Comparison of ENCODE assay signal across 25 cellular contexts in genomic region chr3:52472239-52472783, GRCh38. TPM values are rescaled to one million over a fixed set of nuclear protein-coding genes. Genes with fewer than 3 reads are reported as not detected.
A peak's percentile ranks its signal among the peaks of the same experiment; 100 is the strongest.
DNase-seq lines count a peak whose midpoint lies in the region; ATAC-seq and TF ChIP-seq lines count a peak whose summit lies in the region.
"Had no signal": no experiment of that assay in that cellular context is flagged by ENCODE, and none has a peak within 500 bp of the region (broad histone marks: within the 10 kb centered on the region; RNA-seq: fewer than 3 reads in every experiment).

No MANE protein-coding gene starts in this region.

- H3K4me3 ChIP-seq in heart left ventricle, result no peak overlapping the region
- H3K4me3 ChIP-seq in right cardiac atrium (ENCODE audit: low read length), result no peak overlapping the region
- H3K4me3 ChIP-seq: hepatocyte, ovary, right lobe of liver, stomach, transverse colon had no signal

- 46 to 58% (median 52%) methylated on average over 10 to 12 of the region's 12 CpGs for WGBS in heart left ventricle, 4 donors
- WGBS in right cardiac atrium, result 55% methylated on average over 12 of the region's 12 CpGs

- peaks cover 0 to 68% (median 29%) of the 10 kb centered on the region in 12 donors for H3K4me1 ChIP-seq in heart left ventricle
- H3K4me1 ChIP-seq in right cardiac atrium (ENCODE audit: control insufficient read depth, insufficient read depth, low read length), result peaks cover 5% of the 10 kb centered on the region
- H3K4me1 ChIP-seq: foreskin keratinocyte had no signal

- no peaks in the 10 kb centered on the region for H3K27me3 ChIP-seq in heart left ventricle
- H3K27me3 ChIP-seq in right cardiac atrium (ENCODE audit: control insufficient read depth, insufficient read depth), result no peaks in the 10 kb centered on the region
- H3K27me3 ChIP-seq: foreskin keratinocyte, hepatocyte, ovary, right lobe of liver, stomach, transverse colon had no signal

- intact Hi-C loops in heart left ventricle (cut with DNase I) (loop anchor here in 8 of 10 donors (2.0 to 10.0 kb wide), 4 partner anchors 64 to 212 kb away; partner anchors contain the start of genes UQCC5 (in 6 of the 8), GNL3 (in 4 of the 8) and PBRM1 (in 4 of the 8)), cardiac septum (cut with DNase I) (loop anchor here (5.0 kb wide), 2 partner anchors 65 to 210 kb away; partner anchors contain the start of gene UQCC5), right cardiac atrium (cut with DNase I) (loop anchor here (5.0 to 10.0 kb wide), 4 partner anchors 65 to 215 kb away; partner anchors contain the start of genes UQCC5 (in 2 of the 4), GNL3 (in 1 of the 4) and PBRM1 (in 1 of the 4))

- ATAC-seq in heart left ventricle (peak in 1 of 4 donors; percentile 3), right cardiac atrium (no peak), GM19395 (IDR thresholded peaks at IDR 0.05; ENCODE audit: unreplicated experiment) (no peak), GM18907 (IDR thresholded peaks at IDR 0.05; ENCODE audit: unreplicated experiment) (no peak)
- ATAC-seq: activated T-helper 17 cell treated with anti-CD3 and anti-CD28 coated beads, Interleukin-2, amount 50 U/mL, for 72 hours had no signal

- H3K27ac ChIP-seq in heart left ventricle, result peak overlapping the region in 8 of 12 donors; percentile 18 to 60 (median 48)
- peak overlapping the region; percentile 98 for H3K27ac ChIP-seq in VCaP
- H3K27ac ChIP-seq in right cardiac atrium (ENCODE audit: low read length), result peak overlapping the region; percentile 16
- H3K27ac ChIP-seq: foreskin keratinocyte, hepatocyte, ovary, transverse colon had no signal

- DNase-seq in heart left ventricle, result peak in 1 of 5 donors; percentile 19
- DNase-seq in cardiac septum (ENCODE audit: low spot score), result no peak
- no peak for DNase-seq in right cardiac atrium
- no peak for DNase-seq in RKO (ENCODE audit: low spot score)
- DNase-seq in NOMO-1 (lab: John Stamatoyannopoulos, UW; ENCODE audit: unreplicated experiment in 2 of 2), result no peak
- DNase-seq: activated CD4-positive, alpha-beta T cell treated with anti-CD3 and anti-CD28 coated beads, Interleukin-2, amount 50 U/mL, for 1 hour; activated CD8-positive, alpha-beta memory T cell treated with anti-CD3 and anti-CD28 coated beads, Interleukin-2, amount 50 U/mL, for 4 hours; activated naive CD8-positive, alpha-beta T cell treated with anti-CD3 and anti-CD28 coated beads for 36 hours; DND-41; effector CD4-positive, alpha-beta T cell; foreskin keratinocyte; NCI-H1092; NCI-H187 treated with DMSO at 0.1 percent for 48 hours had no signal

- no peak for TF ChIP-seq POLR2A in heart left ventricle (IDR thresholded peaks at IDR 0.05)

- H3K36me3 ChIP-seq in heart left ventricle, result peaks cover 0 to 83% (median 64%) of the 10 kb centered on the region in 9 donors
- H3K36me3 ChIP-seq: ovary had no signal

- H3K9me3 ChIP-seq in heart left ventricle (no peaks in the 10 kb centered on the region), right cardiac atrium (ENCODE audit: control insufficient read depth, low read length) (no peaks in the 10 kb centered on the region)
- H3K9me3 ChIP-seq: ovary, right lobe of liver, stomach, transverse colon had no signal

- no peak for TF ChIP-seq CTCF in heart left ventricle (IDR thresholded peaks at IDR 0.05)
- TF ChIP-seq CTCF in VCaP (conservative IDR thresholded peaks at IDR 0.05), result peak; percentile 20; the same call in 1 of the 2 replicates

RNA-seq across cellular contexts. Expression of gene NISCH, which starts 16.9 kb away (rescaled TPM):
- total RNA-seq in heart left ventricle, result 10 to 100 TPM; 29.5 to 56.2 (median 43.9) TPM
- 10 to 100 TPM; 28.8 to 30.2 TPM for polyA plus RNA-seq in heart left ventricle
- 59.1 TPM for total RNA-seq in cardiac septum
- 10 to 100 TPM; 48.6 to 59.2 (median 53.0) TPM for total RNA-seq in right cardiac atrium
- 31.2 TPM for polyA plus RNA-seq in right cardiac atrium

RNA-seq across cellular contexts. Expression of gene TNNC1, which starts 18.5 kb away (rescaled TPM):
- total RNA-seq in heart left ventricle, result over 10,000 TPM in 2 of 9 donors, 1,000 to 10,000 TPM in 7; 4,301 to 15,255 (median 8,364) TPM
- polyA plus RNA-seq in heart left ventricle, result over 10,000 TPM in 1 of 2 donors, 1,000 to 10,000 TPM in 1; 6,829 to 20,003 TPM
- total RNA-seq in cardiac septum, result 8,054 TPM
- total RNA-seq in right cardiac atrium, result 1,000 to 10,000 TPM; 2,349 to 3,477 (median 2,851) TPM
- polyA plus RNA-seq in right cardiac atrium, result 6,305 TPM
- total RNA-seq: foreskin keratinocyte had no signal

RNA-seq across cellular contexts. Expression of gene STAB1, which starts 22.8 kb away (rescaled TPM):
- total RNA-seq in heart left ventricle (100 to 1,000 TPM in 2 of 9 donors, 10 to 100 TPM in 7; 34.1 to 351 (median 50.6) TPM), cardiac septum (52.2 TPM), right cardiac atrium (100 to 1,000 TPM in 2 of 4 donors, 10 to 100 TPM in 2; 91.9 to 159 (median 101) TPM)
- polyA plus RNA-seq in heart left ventricle (10 to 100 TPM; 41.0 to 79.1 TPM), right cardiac atrium (69.5 TPM)
- total RNA-seq: foreskin keratinocyte had no signal
- polyA plus RNA-seq: naive thymus-derived CD4-positive, alpha-beta T cell had no signal

RNA-seq across cellular contexts. Expression of gene SEMA3G, which starts 27.4 kb away (rescaled TPM):
- total RNA-seq in heart left ventricle (10 to 100 TPM; 13.4 to 29.0 (median 14.4) TPM), cardiac septum (15.3 TPM), right cardiac atrium (10 to 100 TPM in 1 of 4 donors, 1 to 10 TPM in 3; 4.7 to 13.1 (median 8.3) TPM)
- polyA plus RNA-seq in heart left ventricle (10 to 100 TPM; 11.4 to 19.6 TPM), right cardiac atrium (11.2 TPM)
- total RNA-seq: LHCN-M2 had no signal
- polyA plus RNA-seq: BJ; naive thymus-derived CD4-positive, alpha-beta T cell had no signal

Comparison
In these comparisons a context has a peak if more than half of its experiments do, and no peak if none do; other contexts are left out.
1. H3K27ac ChIP-seq: peak in every context shown above with its lines; median percentile 98 in VCaP; 48 in heart left ventricle; 16 in right cardiac atrium.